In the genomic region with DNA sequence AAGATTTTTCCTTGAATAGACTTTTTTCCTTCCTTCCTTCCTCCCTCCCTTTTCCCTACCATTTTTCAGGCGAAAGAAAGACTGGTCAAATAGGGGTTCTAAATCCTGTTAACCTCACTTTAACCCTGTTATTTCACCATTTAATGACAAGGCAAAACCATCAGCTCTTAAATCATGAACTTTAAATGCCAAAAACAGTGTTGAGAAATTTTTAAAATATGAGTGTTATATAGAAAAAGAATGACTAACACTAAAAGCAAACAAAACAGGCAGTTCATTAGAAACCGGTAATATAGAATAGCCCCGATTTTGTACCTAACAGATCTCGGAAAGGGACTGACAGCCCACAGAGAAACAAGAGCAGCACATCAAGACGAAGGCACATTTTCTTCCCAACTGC, we compare ENCODE assay signal across 8 cellular contexts. TPM values are rescaled to one million over a fixed set of nuclear protein-coding genes. Genes with fewer than 3 reads are reported as not detected.
DNase-seq lines count a peak whose midpoint lies in the region; ATAC-seq and TF ChIP-seq lines count a peak whose summit lies in the region.

No MANE protein-coding gene starts in this region.

- DNase-seq in activated CD4-positive, alpha-beta T cell treated with anti-CD3 and anti-CD28 coated beads, Interleukin-2, amount 10 ng/mL, durations not matched to agents 24 days and 14 days, result no peak
- DNase-seq in activated CD4-positive, alpha-beta T cell treated with anti-CD3 and anti-CD28 coated beads, Interleukin-2, amount 50 U/mL, for 1 hour, result no peak
- peak; percentile 39 for DNase-seq in NCI-H226
- peak; percentile 66 for DNase-seq in epithelial cell of esophagus (ENCODE audit: low read depth)
- DNase-seq in skeletal muscle cell (ENCODE audit: low read depth), result peak; percentile 46
- DNase-seq in NCI-H748 (lab: John Stamatoyannopoulos, UW; ENCODE audit: unreplicated experiment), result no peak

- peaks cover 28% of the 10 kb centered on the region for H3K36me3 Mint-ChIP-seq in activated CD4-positive, alpha-beta T cell treated with anti-CD3 and anti-CD28 coated beads, Interleukin-2, amount 10 ng/mL, durations not matched to agents 24 days and 14 days (ENCODE audit: low read depth)

- TF ChIP-seq CTCF in epithelial cell of esophagus (IDR thresholded peaks at IDR 0.05; ENCODE audit: insufficient read depth, low read depth, low read length, missing control alignments), result no peak

- no peaks in the 10 kb centered on the region for H3K27me3 Mint-ChIP-seq in activated CD4-positive, alpha-beta T cell treated with anti-CD3 and anti-CD28 coated beads, Interleukin-2, amount 10 ng/mL, durations not matched to agents 24 days and 14 days

- H3K4me3 ChIP-seq in epithelial cell of esophagus (ENCODE audit: low read length), result peak overlapping the region; percentile 12
- peak overlapping the region; percentile 51 for H3K4me3 ChIP-seq in skeletal muscle cell (ENCODE audit: low read depth, low read length)

- intact Hi-C loops in activated CD4-positive, alpha-beta T cell treated with anti-CD3 and anti-CD28 coated beads, Interleukin-2, amount 10 ng/mL, durations not matched to agents 24 days and 14 days (cut with micrococcal nuclease), result loop anchor here (5.0 kb wide), 1 partner anchor 1106 kb away; the partner anchor contains the start of gene GOPC

- ATAC-seq in HG03442 (IDR thresholded peaks at IDR 0.05; ENCODE audit: unreplicated experiment), result no peak
- no peak for ATAC-seq in HG03378 (IDR thresholded peaks at IDR 0.05; ENCODE audit: unreplicated experiment)

- peak overlapping the region; percentile 90 for H3K4me3 Mint-ChIP-seq in activated CD4-positive, alpha-beta T cell treated with anti-CD3 and anti-CD28 coated beads, Interleukin-2, amount 10 ng/mL, durations not matched to agents 24 days and 14 days

- H3K4me1 Mint-ChIP-seq in activated CD4-positive, alpha-beta T cell treated with anti-CD3 and anti-CD28 coated beads, Interleukin-2, amount 10 ng/mL, durations not matched to agents 24 days and 14 days, result peaks cover 68% of the 10 kb centered on the region

- H3K9me3 Mint-ChIP-seq in activated CD4-positive, alpha-beta T cell treated with anti-CD3 and anti-CD28 coated beads, Interleukin-2, amount 10 ng/mL, durations not matched to agents 24 days and 14 days, result peaks cover 8% of the 10 kb centered on the region

- peak overlapping the region; percentile 92 for H3K27ac Mint-ChIP-seq in activated CD4-positive, alpha-beta T cell treated with anti-CD3 and anti-CD28 coated beads, Interleukin-2, amount 10 ng/mL, durations not matched to agents 24 days and 14 days

RNA-seq across cellular contexts. Expression of gene CEP85L, which starts 57.3 kb away (rescaled TPM):
- 42.3 and 42.7 TPM in 2 replicates for total RNA-seq in activated CD4-positive, alpha-beta T cell treated with anti-CD3 and anti-CD28 coated beads, Interleukin-2, amount 10 ng/mL, durations not matched to agents 24 days and 14 days

Comparison
In these comparisons a context has a peak if more than half of its experiments do, and no peak if none do; other contexts are left out.
1. DNase-seq: peak in NCI-H226 (single experiment), epithelial cell of esophagus (single experiment) and skeletal muscle cell (single experiment); none in activated CD4-positive, alpha-beta T cell treated with anti-CD3 and anti-CD28 coated beads, Interleukin-2, amount 10 ng/mL, durations not matched to agents 24 days and 14 days (single experiment), activated CD4-positive, alpha-beta T cell treated with anti-CD3 and anti-CD28 coated beads, Interleukin-2, amount 50 U/mL, for 1 hour (single experiment) and NCI-H748 (single experiment).